ENCODE assay signal across 12 cellular contexts in genomic region chr1:200873116-200873670, GRCh38. TPM values are rescaled to one million over a fixed set of nuclear protein-coding genes. Genes with fewer than 3 reads are reported as not detected.
DNase-seq lines count a peak whose midpoint lies in the region; ATAC-seq, FAIRE-seq and TF ChIP-seq lines count a peak whose summit lies in the region.
"Had no signal": no experiment of that assay in that cellular context is flagged by ENCODE, and none has a peak within 500 bp of the region (broad histone marks: within the 10 kb centered on the region; RNA-seq: fewer than 3 reads in every experiment).

No MANE protein-coding gene starts in this region.

- H3K4me3 Mint-ChIP-seq in CD8-positive, alpha-beta memory T cell: peak overlapping the region in 5 of 7 donors; percentile 45 to 74 (median 65)

- H3K27me3 Mint-ChIP-seq in CD8-positive, alpha-beta memory T cell: peaks cover 14 to 17% of the 10 kb centered on the region in 2 donors

- H3K9me3 ChIP-seq in CD8-positive, alpha-beta memory T cell (ENCODE audit: low read length): no peaks in the 10 kb centered on the region
- no peaks in the 10 kb centered on the region for H3K9me3 ChIP-seq in adipocyte (ENCODE audit: control insufficient read depth, low read length)
- no peaks in the 10 kb centered on the region for H3K9me3 ChIP-seq in left ventricle myocardium inferior (replicated peaks)
- H3K9me3 ChIP-seq: MG63 had no signal

- no peak for TF ChIP-seq CTCF in left ventricle myocardium inferior (IDR thresholded peaks at IDR 0.05; ENCODE audit: borderline replicate concordance)

- POLR2A ChIA-PET in CD8-positive, alpha-beta memory T cell (lab: Charles Lee): no interaction called here

- H3K27ac Mint-ChIP-seq in CD8-positive, alpha-beta memory T cell: no peak overlapping the region

- intact Hi-C loops in left ventricle myocardium inferior (cut with micrococcal nuclease): no loop called here

- no peaks in the 10 kb centered on the region for H3K36me3 Mint-ChIP-seq in CD8-positive, alpha-beta memory T cell

- no peak overlapping the region for H3K4me3 ChIP-seq in CD8-positive, alpha-beta memory T cell (ENCODE audit: low read length)
- H3K4me3 ChIP-seq in adipocyte (ENCODE audit: low read length) (peak overlapping the region; percentile 13), left ventricle myocardium inferior (peak overlapping the region; percentile 56)
- H3K4me3 ChIP-seq: MG63 had no signal

- peaks cover 59 to 67% (median 64%) of the 10 kb centered on the region in 3 donors for H3K4me1 Mint-ChIP-seq in CD8-positive, alpha-beta memory T cell

- no peak for DNase-seq in CD8-positive, alpha-beta memory T cell
- DNase-seq in adipocyte (ENCODE audit: low read depth): no peak
- no peak for DNase-seq in left ventricle myocardium inferior
- DNase-seq in retina: peak; percentile 83
- DNase-seq in AG20443 (ENCODE audit: low spot score): no peak
- no peak for DNase-seq in inferior parietal cortex (ENCODE audit: extremely low spot score)
- no peak for DNase-seq in GM19239 (ENCODE audit: insufficient read length, low spot score)
- DNase-seq: activated T-cell treated with anti-CD3 and anti-CD28 coated beads, Interleukin-2, amount 50 U/mL, for 4 hours; HCEC 1CT; MG63 had no signal

- no peak overlapping the region for H3K27ac ChIP-seq in CD8-positive, alpha-beta memory T cell (ENCODE audit: low read depth, low read length)
- H3K27ac ChIP-seq in left ventricle myocardium inferior (replicated peaks): no peak overlapping the region

- H3K36me3 ChIP-seq in CD8-positive, alpha-beta memory T cell (ENCODE audit: insufficient read depth, low read length): no peaks in the 10 kb centered on the region
- no peaks in the 10 kb centered on the region for H3K36me3 ChIP-seq in adipocyte (ENCODE audit: control insufficient read depth, insufficient read depth, low read length, severe bottlenecking)
- no peaks in the 10 kb centered on the region for H3K36me3 ChIP-seq in left ventricle myocardium inferior
- H3K36me3 ChIP-seq: MG63 had no signal

- no peak for ATAC-seq in HG03439 (IDR thresholded peaks at IDR 0.05; ENCODE audit: unreplicated experiment)
- ATAC-seq: activated T-cell treated with anti-CD3 and anti-CD28 coated beads, Interleukin-2, amount 50 U/mL, for 4 hours had no signal

- H3K9ac ChIP-seq in adipocyte (ENCODE audit: low read length): no peak overlapping the region

- peaks cover 9% of the 10 kb centered on the region for H3K27me3 ChIP-seq in CD8-positive, alpha-beta memory T cell (ENCODE audit: insufficient read depth, low read length, poor library complexity, severe bottlenecking)
- H3K27me3 ChIP-seq in adipocyte (replicated peaks; ENCODE audit: control insufficient read depth, insufficient read depth, low read length): peaks cover 72% of the 10 kb centered on the region
- peaks cover 94% of the 10 kb centered on the region for H3K27me3 ChIP-seq in left ventricle myocardium inferior (ENCODE audit: low read depth)

- H3K9me3 Mint-ChIP-seq in CD8-positive, alpha-beta memory T cell: no peaks in the 10 kb centered on the region
- H3K9me3 Mint-ChIP-seq: activated T-cell treated with anti-CD3 and anti-CD28 coated beads, Interleukin-2, amount 50 U/mL, for 4 hours had no signal

- FAIRE-seq in GM19239 (lab: Jason Lieb, UNC): no peak

- CTCF ChIA-PET in CD8-positive, alpha-beta memory T cell (lab: Charles Lee): interaction anchor here (1.6 kb wide), 1 partner anchor 15 kb away, joined by 6 read pairs; no protein-coding TSS in a partner anchor

- peaks cover 34% of the 10 kb centered on the region for H3K4me1 ChIP-seq in CD8-positive, alpha-beta memory T cell (ENCODE audit: insufficient read depth, low read length)
- H3K4me1 ChIP-seq in adipocyte (ENCODE audit: control insufficient read depth, insufficient read depth, low read length) (peaks cover 6% of the 10 kb centered on the region), left ventricle myocardium inferior (peaks cover 13% of the 10 kb centered on the region)

RNA-seq across cellular contexts. Expression of gene GPR25, which starts 0.4 kb away (rescaled TPM):
- total RNA-seq in CD8-positive, alpha-beta memory T cell: under 1 TPM; 0.18 to 0.44 TPM
- 34.0 TPM for polyA plus RNA-seq in CD8-positive, alpha-beta memory T cell
- not detected for total RNA-seq in left ventricle myocardium inferior
- total RNA-seq: T-helper 2 cell treated with Interferon-gamma antibody and Interleukin-4, amounts not matched to agents 100 ng/mL and 5 ng/mL, for 36 hours had no signal

RNA-seq across cellular contexts. Expression of gene INAVA, which starts 21.5 kb away (rescaled TPM):
- total RNA-seq in CD8-positive, alpha-beta memory T cell: under 1 TPM; 0.09 to 0.24 TPM
- polyA plus RNA-seq in CD8-positive, alpha-beta memory T cell: 0.37 TPM
- 0.05 TPM for total RNA-seq in left ventricle myocardium inferior
- total RNA-seq: T-helper 2 cell treated with Interferon-gamma antibody and Interleukin-4, amounts not matched to agents 100 ng/mL and 5 ng/mL, for 36 hours had no signal
